ENCODE assay signal across 16 cellular contexts in genomic region chr16:49563666-49564065, GRCh38.
"Had no signal": no experiment of that assay in that cellular context is flagged by ENCODE, and none has a peak within 500 bp of the region (broad histone marks: within the 10 kb centered on the region; RNA-seq: fewer than 3 reads in every experiment).

No MANE protein-coding gene starts in this region.

- H3K4me1 ChIP-seq: prostate gland, right lobe of liver, spleen had no signal

- H3K27ac ChIP-seq: gastrocnemius medialis, prostate gland, right lobe of liver, spleen, thoracic aorta had no signal

- H3K9me3 ChIP-seq: gastrocnemius medialis, heart right ventricle, prostate gland, right lobe of liver, spleen, thoracic aorta had no signal

- DNase-seq: activated CD4-positive, alpha-beta memory T cell treated with anti-CD3 and anti-CD28 coated beads for 36 hours; activated CD4-positive, alpha-beta T cell treated with anti-CD3 and anti-CD28 coated beads for 36 hours; activated CD8-positive, alpha-beta memory T cell treated with anti-CD3 and anti-CD28 coated beads, Interleukin-2, amount 10 ng/mL, durations not matched to agents 7 days and 5 days; activated naive CD4-positive, alpha-beta T cell treated with anti-CD3 and anti-CD28 coated beads, Interleukin-2, amount 50 U/mL, for 16 hours; activated T-cell treated with anti-CD3 and anti-CD28 coated beads, Interleukin-2, amount 50 U/mL, for 1 hour; cerebellar nuclear complex; effector memory CD4-positive, alpha-beta T cell; gastrocnemius medialis; heart right ventricle; left ventricle myocardium superior; nephron progenitor cell; right lobe of liver; spleen; T-helper 17 cell had no signal

- H3K4me3 ChIP-seq: gastrocnemius medialis, heart right ventricle, prostate gland, right lobe of liver, spleen, thoracic aorta had no signal

- H3K36me3 ChIP-seq: gastrocnemius medialis, heart right ventricle, prostate gland, right lobe of liver, spleen, thoracic aorta had no signal

- H3K27me3 ChIP-seq: gastrocnemius medialis, heart right ventricle, right lobe of liver, spleen had no signal

- ATAC-seq: activated CD4-positive, alpha-beta T cell treated with anti-CD3 and anti-CD28 coated beads for 36 hours; activated CD8-positive, alpha-beta memory T cell treated with anti-CD3 and anti-CD28 coated beads, Interleukin-2, amount 10 ng/mL, durations not matched to agents 7 days and 5 days; gastrocnemius medialis; right lobe of liver; T-helper 17 cell had no signal
